ENCODE assay signal across 8 cellular contexts in genomic region chr16:1723450-1724147, GRCh38. TPM values are rescaled to one million over a fixed set of nuclear protein-coding genes. Genes with fewer than 3 reads are reported as not detected.
DNase-seq lines count a peak whose midpoint lies in the region; ATAC-seq and TF ChIP-seq lines count a peak whose summit lies in the region.

No MANE protein-coding gene starts in this region.

- no peak overlapping the region for H3K4me3 ChIP-seq in KMS-11 (IDR thresholded peaks at IDR 0.05; ENCODE audit: insufficient read depth, low read depth, low read length)

- H3K27ac ChIP-seq in KMS-11 = no peak overlapping the region

- no peaks in the 10 kb centered on the region for H3K36me3 ChIP-seq in KMS-11 (ENCODE audit: insufficient read depth)

- intact Hi-C loops in activated CD4-positive, alpha-beta T cell treated with anti-CD3 and anti-CD28 coated beads, Interleukin-2, amount 10 ng/mL, durations not matched to agents 24 days and 14 days (cut with micrococcal nuclease) = no loop called here

- H3K27me3 ChIP-seq in KMS-11 (ENCODE audit: insufficient read depth, low read depth) = no peaks in the 10 kb centered on the region

- peak; percentile 37 to 48 for ATAC-seq in naive thymus-derived CD8-positive, alpha-beta T cell
- ATAC-seq in HG03196 (IDR thresholded peaks at IDR 0.05; ENCODE audit: unreplicated experiment) = no peak

- H3K4me1 Mint-ChIP-seq in activated CD4-positive, alpha-beta T cell treated with anti-CD3 and anti-CD28 coated beads, Interleukin-2, amount 10 ng/mL, durations not matched to agents 24 days and 14 days = peaks cover 24% of the 10 kb centered on the region
- peaks cover 5% of the 10 kb centered on the region for H3K4me1 Mint-ChIP-seq in endothelial cell (ENCODE audit: unreplicated experiment)
- peaks cover 17 to 56% (median 45%) of the 10 kb centered on the region in 4 donors for H3K4me1 Mint-ChIP-seq in naive thymus-derived CD8-positive, alpha-beta T cell

- no peaks in the 10 kb centered on the region for H4K20me1 ChIP-seq in KMS-11 (ENCODE audit: insufficient read depth)

- no peak overlapping the region for H3K27ac Mint-ChIP-seq in activated CD4-positive, alpha-beta T cell treated with anti-CD3 and anti-CD28 coated beads, Interleukin-2, amount 10 ng/mL, durations not matched to agents 24 days and 14 days
- no peak overlapping the region for H3K27ac Mint-ChIP-seq in endothelial cell (ENCODE audit: unreplicated experiment)
- peak overlapping the region in 9 of 10 donors; percentile 15 to 84 (median 69) for H3K27ac Mint-ChIP-seq in naive thymus-derived CD8-positive, alpha-beta T cell

- peak overlapping the region; percentile 54; the same call in 1 of the 2 replicates for H3K4me2 ChIP-seq in KMS-11

- no peak overlapping the region for H3K9ac ChIP-seq in KMS-11

- DNase-seq in DMS53 treated with DMSO at 0.1 percent for 48 hours (lab: John Stamatoyannopoulos, UW; ENCODE audit: unreplicated experiment) (peak; percentile 21), endothelial cell (ENCODE audit: low spot score) (peak; percentile 60), middle frontal gyrus (ENCODE audit: extremely low spot score, low spot score) (no peak), NCI-H446 treated with DMSO at 0.1 percent for 48 hours (lab: John Stamatoyannopoulos, UW) (no peak)
- DNase-seq in activated CD4-positive, alpha-beta T cell treated with anti-CD3 and anti-CD28 coated beads, Interleukin-2, amount 10 ng/mL, durations not matched to agents 24 days and 14 days = peak; percentile 86
- DNase-seq in naive thymus-derived CD8-positive, alpha-beta T cell = peak in 6 of 10 donors; percentile 28 to 51 (median 48)

- POLR2A ChIA-PET in naive thymus-derived CD8-positive, alpha-beta T cell (lab: Charles Lee) = interaction anchor here (0.6 to 1.1 kb wide), 4 partner anchors 22 to 279 kb away, joined by 3 to 5 read pairs (median 4); partner anchors contain the start of gene CCDC154

- H3K9me3 Mint-ChIP-seq in activated CD4-positive, alpha-beta T cell treated with anti-CD3 and anti-CD28 coated beads, Interleukin-2, amount 10 ng/mL, durations not matched to agents 24 days and 14 days = no peaks in the 10 kb centered on the region
- no peaks in the 10 kb centered on the region for H3K9me3 Mint-ChIP-seq in endothelial cell (ENCODE audit: unreplicated experiment)
- H3K9me3 Mint-ChIP-seq in naive thymus-derived CD8-positive, alpha-beta T cell = no peaks in the 10 kb centered on the region

- H3K79me2 ChIP-seq in KMS-11 (ENCODE audit: insufficient read depth, low read depth) = peaks cover 27% of the 10 kb centered on the region

- H3K4me3 Mint-ChIP-seq in activated CD4-positive, alpha-beta T cell treated with anti-CD3 and anti-CD28 coated beads, Interleukin-2, amount 10 ng/mL, durations not matched to agents 24 days and 14 days = no peak overlapping the region
- no peak overlapping the region for H3K4me3 Mint-ChIP-seq in endothelial cell (ENCODE audit: unreplicated experiment)
- H3K4me3 Mint-ChIP-seq in naive thymus-derived CD8-positive, alpha-beta T cell = peak overlapping the region in 4 of 10 donors; percentile 7 to 46 (median 44)

- peaks cover 38% of the 10 kb centered on the region for H3K4me1 ChIP-seq in KMS-11 (ENCODE audit: low read depth, poor library complexity, severe bottlenecking)

- TF ChIP-seq CTCF in KMS-11 (conservative IDR thresholded peaks at IDR 0.05; ENCODE audit: low read depth, low read length) (peak; percentile 97), endothelial cell (IDR thresholded peaks at IDR 0.05; ENCODE audit: unreplicated experiment) (peak; percentile 82)

- H2AFZ ChIP-seq in KMS-11 (ENCODE audit: low read depth) = no peak overlapping the region

- peaks cover 14% of the 10 kb centered on the region for H3K36me3 Mint-ChIP-seq in activated CD4-positive, alpha-beta T cell treated with anti-CD3 and anti-CD28 coated beads, Interleukin-2, amount 10 ng/mL, durations not matched to agents 24 days and 14 days (ENCODE audit: low read depth)
- peaks cover 18% of the 10 kb centered on the region for H3K36me3 Mint-ChIP-seq in endothelial cell (ENCODE audit: low read depth, unreplicated experiment)
- H3K36me3 Mint-ChIP-seq in naive thymus-derived CD8-positive, alpha-beta T cell = peaks cover 0 to 23% (median 3%) of the 10 kb centered on the region in 3 donors

- H3K27me3 Mint-ChIP-seq in activated CD4-positive, alpha-beta T cell treated with anti-CD3 and anti-CD28 coated beads, Interleukin-2, amount 10 ng/mL, durations not matched to agents 24 days and 14 days = no peaks in the 10 kb centered on the region
- peaks cover 2% of the 10 kb centered on the region for H3K27me3 Mint-ChIP-seq in endothelial cell (ENCODE audit: unreplicated experiment)
- H3K27me3 Mint-ChIP-seq in naive thymus-derived CD8-positive, alpha-beta T cell = no peaks in the 10 kb centered on the region

RNA-seq across cellular contexts. Expression of gene MAPK8IP3, which starts 17.6 kb away (rescaled TPM):
- 78.2 and 80.2 TPM in 2 replicates for total RNA-seq in activated CD4-positive, alpha-beta T cell treated with anti-CD3 and anti-CD28 coated beads, Interleukin-2, amount 10 ng/mL, durations not matched to agents 24 days and 14 days
- total RNA-seq in endothelial cell (ENCODE audit: unreplicated experiment) = 147 TPM
- 100 to 1,000 TPM; 315 to 342 TPM for total RNA-seq in naive thymus-derived CD8-positive, alpha-beta T cell
- 1 to 10 TPM in 2 of 3 donors, under 1 TPM in 1; 0.87 to 2.8 (median 2.5) TPM for polyA plus RNA-seq in naive thymus-derived CD8-positive, alpha-beta T cell

RNA-seq across cellular contexts. Expression of gene JPT2, which starts 45.5 kb away (rescaled TPM):
- total RNA-seq in activated CD4-positive, alpha-beta T cell treated with anti-CD3 and anti-CD28 coated beads, Interleukin-2, amount 10 ng/mL, durations not matched to agents 24 days and 14 days = 119 and 120 TPM in 2 replicates
- total RNA-seq in endothelial cell (ENCODE audit: unreplicated experiment) = 180 TPM
- 10 to 100 TPM; 28.0 to 36.2 TPM for total RNA-seq in naive thymus-derived CD8-positive, alpha-beta T cell
- 10 to 100 TPM in 1 of 3 donors, 1 to 10 TPM in 2; 9.1 to 10.3 (median 9.8) TPM for polyA plus RNA-seq in naive thymus-derived CD8-positive, alpha-beta T cell

RNA-seq across cellular contexts. Expression of gene NME3, which starts 47.7 kb away (rescaled TPM):
- total RNA-seq in activated CD4-positive, alpha-beta T cell treated with anti-CD3 and anti-CD28 coated beads, Interleukin-2, amount 10 ng/mL, durations not matched to agents 24 days and 14 days = 46.3 and 50.0 TPM in 2 replicates
- 33.3 TPM for total RNA-seq in endothelial cell (ENCODE audit: unreplicated experiment)
- total RNA-seq in naive thymus-derived CD8-positive, alpha-beta T cell = 10 to 100 TPM; 70.6 to 79.9 TPM
- polyA plus RNA-seq in naive thymus-derived CD8-positive, alpha-beta T cell = 10 to 100 TPM; 60.0 to 84.2 (median 62.9) TPM

RNA-seq across cellular contexts. Expression of gene EME2, which starts 49.0 kb away (rescaled TPM):
- 28.2 and 30.0 TPM in 2 replicates for total RNA-seq in activated CD4-positive, alpha-beta T cell treated with anti-CD3 and anti-CD28 coated beads, Interleukin-2, amount 10 ng/mL, durations not matched to agents 24 days and 14 days
- total RNA-seq in endothelial cell (ENCODE audit: unreplicated experiment) = 25.4 TPM
- total RNA-seq in naive thymus-derived CD8-positive, alpha-beta T cell = 10 to 100 TPM; 28.4 to 31.5 TPM
- polyA plus RNA-seq in naive thymus-derived CD8-positive, alpha-beta T cell = 1 to 10 TPM in 2 of 3 donors, under 1 TPM in 1; 0.35 to 1.6 (median 1.1) TPM

RNA-seq across cellular contexts. Expression of gene MRPS34, which starts 49.3 kb away (rescaled TPM):
- 201 and 207 TPM in 2 replicates for total RNA-seq in activated CD4-positive, alpha-beta T cell treated with anti-CD3 and anti-CD28 coated beads, Interleukin-2, amount 10 ng/mL, durations not matched to agents 24 days and 14 days
- 62.7 TPM for total RNA-seq in endothelial cell (ENCODE audit: unreplicated experiment)
- 10 to 100 TPM; 53.1 to 55.9 TPM for total RNA-seq in naive thymus-derived CD8-positive, alpha-beta T cell
- 100 to 1,000 TPM; 113 to 145 (median 133) TPM for polyA plus RNA-seq in naive thymus-derived CD8-positive, alpha-beta T cell

Comparison
In these comparisons a context has a peak if more than half of its experiments do, and no peak if none do; other contexts are left out.
1. DNase-seq: peak in DMS53 treated with DMSO at 0.1 percent for 48 hours (single experiment), activated CD4-positive, alpha-beta T cell treated with anti-CD3 and anti-CD28 coated beads, Interleukin-2, amount 10 ng/mL, durations not matched to agents 24 days and 14 days (single experiment), endothelial cell (single experiment) and naive thymus-derived CD8-positive, alpha-beta T cell (6 of 10); none in middle frontal gyrus (single experiment) and NCI-H446 treated with DMSO at 0.1 percent for 48 hours (single experiment).
2. H3K27ac Mint-ChIP-seq: peak in naive thymus-derived CD8-positive, alpha-beta T cell (9 of 10); none in activated CD4-positive, alpha-beta T cell treated with anti-CD3 and anti-CD28 coated beads, Interleukin-2, amount 10 ng/mL, durations not matched to agents 24 days and 14 days (single experiment) and endothelial cell (single experiment).